Comparison of ENCODE assay signal across 8 cellular contexts in the genomic region with DNA sequence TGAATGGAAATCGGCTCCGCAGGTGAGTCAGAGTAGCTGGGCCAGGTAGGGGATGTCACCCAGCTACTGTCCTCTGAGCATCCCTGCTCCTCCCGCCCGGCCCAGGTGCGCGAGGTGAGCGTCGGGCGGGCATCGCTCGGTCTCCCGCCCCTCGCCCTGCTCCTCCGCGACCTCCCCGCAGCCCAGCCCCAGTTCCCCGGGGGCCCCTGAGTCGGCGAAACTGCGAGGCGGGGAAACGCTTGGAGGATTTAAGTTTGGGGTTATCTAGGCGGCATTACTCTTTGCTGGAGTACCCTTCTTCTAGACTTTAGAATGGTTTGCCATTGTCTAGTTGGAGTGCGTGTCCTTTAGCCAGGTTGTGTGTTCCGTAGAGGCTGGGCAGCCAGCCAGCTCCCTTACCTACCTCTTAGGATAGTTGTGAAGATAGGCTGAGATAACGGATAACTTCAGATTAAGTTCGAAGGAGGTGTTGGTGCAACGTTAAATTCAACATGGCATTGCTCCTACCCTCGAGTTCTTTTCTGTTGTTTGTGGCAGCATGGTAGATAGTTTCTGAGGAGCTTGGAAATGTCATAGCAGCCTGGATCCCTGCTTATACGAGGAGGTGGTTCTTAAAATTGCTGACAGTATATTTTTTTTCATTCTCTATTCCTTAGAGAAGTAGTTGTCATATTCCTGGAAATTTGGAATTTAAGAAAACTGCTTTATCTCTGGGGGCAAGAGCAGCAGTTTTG. TPM values are rescaled to one million over a fixed set of nuclear protein-coding genes. Genes with fewer than 3 reads are reported as not detected.
DNase-seq lines count a peak whose midpoint lies in the region; ATAC-seq and TF ChIP-seq lines count a peak whose summit lies in the region.

No MANE protein-coding gene starts in this region.

- TF ChIP-seq POLR2A in spleen (IDR thresholded peaks at IDR 0.05) = no peak

- peak overlapping the region; percentile 98 to 99 for H3K27ac ChIP-seq in ascending aorta
- H3K27ac ChIP-seq in spleen = peak overlapping the region; percentile 95 to 99 (median 98)

- peaks cover 0 to 17% of the 10 kb centered on the region in 2 donors for H3K4me1 ChIP-seq in ascending aorta
- peaks cover 5% of the 10 kb centered on the region for H3K4me1 ChIP-seq in iPS-15b (ENCODE audit: control insufficient read depth, insufficient read depth, low read length)
- H3K4me1 ChIP-seq in spleen = peaks cover 16 to 65% (median 48%) of the 10 kb centered on the region in 6 donors

- no peaks in the 10 kb centered on the region for H3K36me3 ChIP-seq in ascending aorta
- H3K36me3 ChIP-seq in iPS-15b (ENCODE audit: control insufficient read depth, insufficient read depth, low read length) = no peaks in the 10 kb centered on the region
- no peaks in the 10 kb centered on the region for H3K36me3 ChIP-seq in spleen

- TF ChIP-seq CTCF in ascending aorta (IDR thresholded peaks at IDR 0.05) (no peak), spleen (IDR thresholded peaks at IDR 0.05 in 8 of 11, conservative IDR thresholded peaks at IDR 0.05 in 3 of 11) (no peak)

- H3K9me3 ChIP-seq in ascending aorta (no peaks in the 10 kb centered on the region), iPS-15b (ENCODE audit: control insufficient read depth, insufficient read depth, low read length) (no peaks in the 10 kb centered on the region), spleen (no peaks in the 10 kb centered on the region)

- intact Hi-C loops in ascending aorta (cut with DNase I) = loop anchor here (1.0 to 10.0 kb wide), 4 partner anchors 48 to 455 kb away; a partner anchor contains a TSS
- intact Hi-C loops in spleen (cut with DNase I; ENCODE audit: low total_unique reads) = loop anchor here (10.0 kb wide), 1 partner anchor 47 kb away; a partner anchor contains a TSS

- peak overlapping the region; percentile 86 to 90 for H3K4me3 ChIP-seq in ascending aorta
- peak overlapping the region; percentile 93 for H3K4me3 ChIP-seq in iPS-15b (ENCODE audit: low read depth, low read length)
- peak overlapping the region; percentile 66 to 87 (median 82) for H3K4me3 ChIP-seq in spleen

- peak overlapping the region; percentile 92 for H3K9ac ChIP-seq in iPS-15b (ENCODE audit: low read depth, low read length)

- 0 to 1% (median 0%) methylated on average over 6 to 30 of the region's 30 CpGs for WGBS in spleen, 5 donors

- ATAC-seq in GM21723 (IDR thresholded peaks at IDR 0.05; ENCODE audit: unreplicated experiment) (peak; percentile 46), HG03039 (IDR thresholded peaks at IDR 0.05; ENCODE audit: unreplicated experiment) (no peak)

- DNase-seq in Daoy (ENCODE audit: low read depth) (peak; percentile 12), NAMALWA (ENCODE audit: low spot score) (peak; percentile 58), ascending aorta (ENCODE audit: low spot score in 2 of 2) (no peak), spleen (no peak), GM19240 (ENCODE audit: insufficient read length, low spot score) (no peak)

- no peaks in the 10 kb centered on the region for H3K27me3 ChIP-seq in ascending aorta
- no peaks in the 10 kb centered on the region for H3K27me3 ChIP-seq in iPS-15b (ENCODE audit: control insufficient read depth, insufficient read depth, low read length)
- H3K27me3 ChIP-seq in spleen (replicated peaks in 1 of 7) = no peaks in the 10 kb centered on the region

RNA-seq across cellular contexts. Expression of a gene that starts 0.7 kb away (rescaled TPM):
- 18.4 and 43.9 TPM in 2 replicates for total RNA-seq in Daoy (2014; rRNA removed; shearing (Covaris generic))
- total RNA-seq in ascending aorta = 19.7 TPM
- 10 to 100 TPM; 18.6 to 41.1 (median 31.7) TPM for total RNA-seq in spleen
- polyA plus RNA-seq in spleen = 1 to 10 TPM; 1.5 to 2.8 (median 1.9) TPM

RNA-seq across cellular contexts. Expression of a gene that starts 48.6 kb away (rescaled TPM):
- total RNA-seq in Daoy (2014; rRNA removed; shearing (Covaris generic)) = 7.5 and 7.9 TPM in 2 replicates
- total RNA-seq in ascending aorta (24.2 TPM), spleen (10 to 100 TPM; 27.4 to 38.2 (median 32.4) TPM)
- 1 to 10 TPM; 2.3 to 4.3 (median 2.9) TPM for polyA plus RNA-seq in spleen

Comparison
In these comparisons a context has a peak if more than half of its experiments do, and no peak if none do; other contexts are left out.
1. DNase-seq: peak in Daoy (single experiment) and NAMALWA (single experiment); none in ascending aorta (0 of 2), spleen (single experiment) and GM19240 (single experiment).
2. Peak in every context shown above with its lines, with median percentiles within 50 percentile points of each other: H3K4me3 ChIP-seq.